1 cellular context compared by ENCODE assay signal in the genomic region with DNA sequence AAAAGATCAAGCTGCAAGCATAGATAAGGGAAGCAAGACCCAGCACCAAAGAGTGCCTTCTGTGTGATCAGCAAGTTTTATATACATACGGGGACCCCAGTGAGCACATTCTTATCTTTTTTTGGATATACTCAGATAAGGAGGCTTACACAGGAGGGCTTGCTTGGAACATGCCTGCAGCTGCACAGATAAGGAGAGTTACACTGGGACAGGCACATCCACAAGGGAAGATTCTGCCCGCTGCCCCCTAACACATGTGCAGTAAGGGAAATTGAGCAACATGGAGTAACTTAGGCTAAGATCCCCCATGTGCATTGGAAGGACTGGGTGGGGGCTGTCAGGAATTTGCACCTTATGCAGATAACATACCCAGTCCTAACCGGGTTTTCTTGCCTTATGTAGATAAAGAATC.
A peak's percentile ranks its signal among the peaks of the same experiment; 100 is the strongest.
TF ChIP-seq lines count a peak whose summit lies in the region.

No MANE protein-coding gene starts in this region.

TF ChIP-seq in K562, 482 proteins besides CTCF, POLR2A, EP300 and RAD21 (continued from another document and continues in another):
- no peak for TF ChIP-seq ZNF408 (CRISPR knock-in tag; IDR thresholded peaks at IDR 0.05; ENCODE audit: low read depth)
- TF ChIP-seq CREBBP (IDR thresholded peaks at IDR 0.05; ENCODE audit: low read depth, low read length) = no peak
- TF ChIP-seq ZNF121 (CRISPR knock-in tag; conservative IDR thresholded peaks at IDR 0.05) = no peak
- no peak for TF ChIP-seq KDM4B (IDR thresholded peaks at IDR 0.05; ENCODE audit: borderline replicate concordance in 2 of 2, low read depth in 1 of 2)
- TF ChIP-seq, protein P1, sequence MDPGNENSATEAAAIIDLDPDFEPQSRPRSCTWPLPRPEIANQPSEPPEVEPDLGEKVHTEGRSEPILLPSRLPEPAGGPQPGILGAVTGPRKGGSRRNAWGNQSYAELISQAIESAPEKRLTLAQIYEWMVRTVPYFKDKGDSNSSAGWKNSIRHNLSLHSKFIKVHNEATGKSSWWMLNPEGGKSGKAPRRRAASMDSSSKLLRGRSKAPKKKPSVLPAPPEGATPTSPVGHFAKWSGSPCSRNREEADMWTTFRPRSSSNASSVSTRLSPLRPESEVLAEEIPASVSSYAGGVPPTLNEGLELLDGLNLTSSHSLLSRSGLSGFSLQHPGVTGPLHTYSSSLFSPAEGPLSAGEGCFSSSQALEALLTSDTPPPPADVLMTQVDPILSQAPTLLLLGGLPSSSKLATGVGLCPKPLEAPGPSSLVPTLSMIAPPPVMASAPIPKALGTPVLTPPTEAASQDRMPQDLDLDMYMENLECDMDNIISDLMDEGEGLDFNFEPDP (CRISPR knock-in tag; IDR thresholded peaks at IDR 0.05) = no peak
- peak; percentile 91; the same call in 1 of the 2 replicates for TF ChIP-seq HEY1 (CRISPR knock-in tag; IDR thresholded peaks at IDR 0.05; ENCODE audit: borderline replicate concordance)
- peak; percentile 32 to 48; a peak in 3 of 4 replicates for TF ChIP-seq NRF1 (conservative IDR thresholded peaks at IDR 0.05 in 1 of 2, IDR thresholded peaks at IDR 0.05 in 1 of 2)
- TF ChIP-seq MAFG (tag; conservative IDR thresholded peaks at IDR 0.05) = peak; percentile 70
- TF ChIP-seq, protein P2, sequence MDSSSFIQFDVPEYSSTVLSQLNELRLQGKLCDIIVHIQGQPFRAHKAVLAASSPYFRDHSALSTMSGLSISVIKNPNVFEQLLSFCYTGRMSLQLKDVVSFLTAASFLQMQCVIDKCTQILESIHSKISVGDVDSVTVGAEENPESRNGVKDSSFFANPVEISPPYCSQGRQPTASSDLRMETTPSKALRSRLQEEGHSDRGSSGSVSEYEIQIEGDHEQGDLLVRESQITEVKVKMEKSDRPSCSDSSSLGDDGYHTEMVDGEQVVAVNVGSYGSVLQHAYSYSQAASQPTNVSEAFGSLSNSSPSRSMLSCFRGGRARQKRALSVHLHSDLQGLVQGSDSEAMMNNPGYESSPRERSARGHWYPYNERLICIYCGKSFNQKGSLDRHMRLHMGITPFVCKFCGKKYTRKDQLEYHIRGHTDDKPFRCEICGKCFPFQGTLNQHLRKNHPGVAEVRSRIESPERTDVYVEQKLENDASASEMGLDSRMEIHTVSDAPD (CRISPR knock-in tag; IDR thresholded peaks at IDR 0.05) = 0 out of 2 replicates have a peak, but pooled peaks have one; percentile 52
- TF ChIP-seq, protein P3, sequence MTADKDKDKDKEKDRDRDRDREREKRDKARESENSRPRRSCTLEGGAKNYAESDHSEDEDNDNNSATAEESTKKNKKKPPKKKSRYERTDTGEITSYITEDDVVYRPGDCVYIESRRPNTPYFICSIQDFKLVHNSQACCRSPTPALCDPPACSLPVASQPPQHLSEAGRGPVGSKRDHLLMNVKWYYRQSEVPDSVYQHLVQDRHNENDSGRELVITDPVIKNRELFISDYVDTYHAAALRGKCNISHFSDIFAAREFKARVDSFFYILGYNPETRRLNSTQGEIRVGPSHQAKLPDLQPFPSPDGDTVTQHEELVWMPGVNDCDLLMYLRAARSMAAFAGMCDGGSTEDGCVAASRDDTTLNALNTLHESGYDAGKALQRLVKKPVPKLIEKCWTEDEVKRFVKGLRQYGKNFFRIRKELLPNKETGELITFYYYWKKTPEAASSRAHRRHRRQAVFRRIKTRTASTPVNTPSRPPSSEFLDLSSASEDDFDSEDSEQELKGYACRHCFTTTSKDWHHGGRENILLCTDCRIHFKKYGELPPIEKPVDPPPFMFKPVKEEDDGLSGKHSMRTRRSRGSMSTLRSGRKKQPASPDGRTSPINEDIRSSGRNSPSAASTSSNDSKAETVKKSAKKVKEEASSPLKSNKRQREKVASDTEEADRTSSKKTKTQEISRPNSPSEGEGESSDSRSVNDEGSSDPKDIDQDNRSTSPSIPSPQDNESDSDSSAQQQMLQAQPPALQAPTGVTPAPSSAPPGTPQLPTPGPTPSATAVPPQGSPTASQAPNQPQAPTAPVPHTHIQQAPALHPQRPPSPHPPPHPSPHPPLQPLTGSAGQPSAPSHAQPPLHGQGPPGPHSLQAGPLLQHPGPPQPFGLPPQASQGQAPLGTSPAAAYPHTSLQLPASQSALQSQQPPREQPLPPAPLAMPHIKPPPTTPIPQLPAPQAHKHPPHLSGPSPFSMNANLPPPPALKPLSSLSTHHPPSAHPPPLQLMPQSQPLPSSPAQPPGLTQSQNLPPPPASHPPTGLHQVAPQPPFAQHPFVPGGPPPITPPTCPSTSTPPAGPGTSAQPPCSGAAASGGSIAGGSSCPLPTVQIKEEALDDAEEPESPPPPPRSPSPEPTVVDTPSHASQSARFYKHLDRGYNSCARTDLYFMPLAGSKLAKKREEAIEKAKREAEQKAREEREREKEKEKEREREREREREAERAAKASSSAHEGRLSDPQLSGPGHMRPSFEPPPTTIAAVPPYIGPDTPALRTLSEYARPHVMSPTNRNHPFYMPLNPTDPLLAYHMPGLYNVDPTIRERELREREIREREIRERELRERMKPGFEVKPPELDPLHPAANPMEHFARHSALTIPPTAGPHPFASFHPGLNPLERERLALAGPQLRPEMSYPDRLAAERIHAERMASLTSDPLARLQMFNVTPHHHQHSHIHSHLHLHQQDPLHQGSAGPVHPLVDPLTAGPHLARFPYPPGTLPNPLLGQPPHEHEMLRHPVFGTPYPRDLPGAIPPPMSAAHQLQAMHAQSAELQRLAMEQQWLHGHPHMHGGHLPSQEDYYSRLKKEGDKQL (CRISPR knock-in tag; IDR thresholded peaks at IDR 0.05; ENCODE audit: borderline replicate concordance) = no peak
- TF ChIP-seq ZZZ3 (IDR thresholded peaks at IDR 0.05) = no peak
- TF ChIP-seq PHF21A (IDR thresholded peaks at IDR 0.05; ENCODE audit: borderline replicate concordance, low read depth) = no peak
- TF ChIP-seq ZNF699 (CRISPR knock-in tag; IDR thresholded peaks at IDR 0.05; ENCODE audit: insufficient replicate concordance) = peak; percentile 80
- no peak for TF ChIP-seq EHMT2 (IDR thresholded peaks at IDR 0.05)
- TF ChIP-seq, protein P4, sequence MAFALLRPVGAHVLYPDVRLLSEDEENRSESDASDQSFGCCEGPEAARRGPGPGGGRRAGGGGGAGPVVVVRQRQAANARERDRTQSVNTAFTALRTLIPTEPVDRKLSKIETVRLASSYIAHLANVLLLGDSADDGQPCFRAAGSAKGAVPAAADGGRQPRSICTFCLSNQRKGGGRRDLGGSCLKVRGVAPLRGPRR (CRISPR knock-in tag; IDR thresholded peaks at IDR 0.05) = peak; percentile 95; the same call in 1 of the 2 replicates
- TF ChIP-seq, protein P5, sequence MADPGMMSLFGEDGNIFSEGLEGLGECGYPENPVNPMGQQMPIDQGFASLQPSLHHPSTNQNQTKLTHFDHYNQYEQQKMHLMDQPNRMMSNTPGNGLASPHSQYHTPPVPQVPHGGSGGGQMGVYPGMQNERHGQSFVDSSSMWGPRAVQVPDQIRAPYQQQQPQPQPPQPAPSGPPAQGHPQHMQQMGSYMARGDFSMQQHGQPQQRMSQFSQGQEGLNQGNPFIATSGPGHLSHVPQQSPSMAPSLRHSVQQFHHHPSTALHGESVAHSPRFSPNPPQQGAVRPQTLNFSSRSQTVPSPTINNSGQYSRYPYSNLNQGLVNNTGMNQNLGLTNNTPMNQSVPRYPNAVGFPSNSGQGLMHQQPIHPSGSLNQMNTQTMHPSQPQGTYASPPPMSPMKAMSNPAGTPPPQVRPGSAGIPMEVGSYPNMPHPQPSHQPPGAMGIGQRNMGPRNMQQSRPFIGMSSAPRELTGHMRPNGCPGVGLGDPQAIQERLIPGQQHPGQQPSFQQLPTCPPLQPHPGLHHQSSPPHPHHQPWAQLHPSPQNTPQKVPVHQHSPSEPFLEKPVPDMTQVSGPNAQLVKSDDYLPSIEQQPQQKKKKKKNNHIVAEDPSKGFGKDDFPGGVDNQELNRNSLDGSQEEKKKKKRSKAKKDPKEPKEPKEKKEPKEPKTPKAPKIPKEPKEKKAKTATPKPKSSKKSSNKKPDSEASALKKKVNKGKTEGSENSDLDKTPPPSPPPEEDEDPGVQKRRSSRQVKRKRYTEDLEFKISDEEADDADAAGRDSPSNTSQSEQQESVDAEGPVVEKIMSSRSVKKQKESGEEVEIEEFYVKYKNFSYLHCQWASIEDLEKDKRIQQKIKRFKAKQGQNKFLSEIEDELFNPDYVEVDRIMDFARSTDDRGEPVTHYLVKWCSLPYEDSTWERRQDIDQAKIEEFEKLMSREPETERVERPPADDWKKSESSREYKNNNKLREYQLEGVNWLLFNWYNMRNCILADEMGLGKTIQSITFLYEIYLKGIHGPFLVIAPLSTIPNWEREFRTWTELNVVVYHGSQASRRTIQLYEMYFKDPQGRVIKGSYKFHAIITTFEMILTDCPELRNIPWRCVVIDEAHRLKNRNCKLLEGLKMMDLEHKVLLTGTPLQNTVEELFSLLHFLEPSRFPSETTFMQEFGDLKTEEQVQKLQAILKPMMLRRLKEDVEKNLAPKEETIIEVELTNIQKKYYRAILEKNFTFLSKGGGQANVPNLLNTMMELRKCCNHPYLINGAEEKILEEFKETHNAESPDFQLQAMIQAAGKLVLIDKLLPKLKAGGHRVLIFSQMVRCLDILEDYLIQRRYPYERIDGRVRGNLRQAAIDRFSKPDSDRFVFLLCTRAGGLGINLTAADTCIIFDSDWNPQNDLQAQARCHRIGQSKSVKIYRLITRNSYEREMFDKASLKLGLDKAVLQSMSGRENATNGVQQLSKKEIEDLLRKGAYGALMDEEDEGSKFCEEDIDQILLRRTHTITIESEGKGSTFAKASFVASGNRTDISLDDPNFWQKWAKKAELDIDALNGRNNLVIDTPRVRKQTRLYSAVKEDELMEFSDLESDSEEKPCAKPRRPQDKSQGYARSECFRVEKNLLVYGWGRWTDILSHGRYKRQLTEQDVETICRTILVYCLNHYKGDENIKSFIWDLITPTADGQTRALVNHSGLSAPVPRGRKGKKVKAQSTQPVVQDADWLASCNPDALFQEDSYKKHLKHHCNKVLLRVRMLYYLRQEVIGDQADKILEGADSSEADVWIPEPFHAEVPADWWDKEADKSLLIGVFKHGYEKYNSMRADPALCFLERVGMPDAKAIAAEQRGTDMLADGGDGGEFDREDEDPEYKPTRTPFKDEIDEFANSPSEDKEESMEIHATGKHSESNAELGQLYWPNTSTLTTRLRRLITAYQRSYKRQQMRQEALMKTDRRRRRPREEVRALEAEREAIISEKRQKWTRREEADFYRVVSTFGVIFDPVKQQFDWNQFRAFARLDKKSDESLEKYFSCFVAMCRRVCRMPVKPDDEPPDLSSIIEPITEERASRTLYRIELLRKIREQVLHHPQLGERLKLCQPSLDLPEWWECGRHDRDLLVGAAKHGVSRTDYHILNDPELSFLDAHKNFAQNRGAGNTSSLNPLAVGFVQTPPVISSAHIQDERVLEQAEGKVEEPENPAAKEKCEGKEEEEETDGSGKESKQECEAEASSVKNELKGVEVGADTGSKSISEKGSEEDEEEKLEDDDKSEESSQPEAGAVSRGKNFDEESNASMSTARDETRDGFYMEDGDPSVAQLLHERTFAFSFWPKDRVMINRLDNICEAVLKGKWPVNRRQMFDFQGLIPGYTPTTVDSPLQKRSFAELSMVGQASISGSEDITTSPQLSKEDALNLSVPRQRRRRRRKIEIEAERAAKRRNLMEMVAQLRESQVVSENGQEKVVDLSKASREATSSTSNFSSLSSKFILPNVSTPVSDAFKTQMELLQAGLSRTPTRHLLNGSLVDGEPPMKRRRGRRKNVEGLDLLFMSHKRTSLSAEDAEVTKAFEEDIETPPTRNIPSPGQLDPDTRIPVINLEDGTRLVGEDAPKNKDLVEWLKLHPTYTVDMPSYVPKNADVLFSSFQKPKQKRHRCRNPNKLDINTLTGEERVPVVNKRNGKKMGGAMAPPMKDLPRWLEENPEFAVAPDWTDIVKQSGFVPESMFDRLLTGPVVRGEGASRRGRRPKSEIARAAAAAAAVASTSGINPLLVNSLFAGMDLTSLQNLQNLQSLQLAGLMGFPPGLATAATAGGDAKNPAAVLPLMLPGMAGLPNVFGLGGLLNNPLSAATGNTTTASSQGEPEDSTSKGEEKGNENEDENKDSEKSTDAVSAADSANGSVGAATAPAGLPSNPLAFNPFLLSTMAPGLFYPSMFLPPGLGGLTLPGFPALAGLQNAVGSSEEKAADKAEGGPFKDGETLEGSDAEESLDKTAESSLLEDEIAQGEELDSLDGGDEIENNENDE (IDR thresholded peaks at IDR 0.05; ENCODE audit: low read depth, low read length) = no peak
- no peak for TF ChIP-seq HOXB6 (CRISPR knock-in tag; IDR thresholded peaks at IDR 0.05; ENCODE audit: borderline replicate concordance)
- no peak for TF ChIP-seq SMARCA5 (IDR thresholded peaks at IDR 0.05)
- no peak for TF ChIP-seq FIP1L1 (IDR thresholded peaks at IDR 0.05; ENCODE audit: low read depth, low read length, poor library complexity, severe bottlenecking)
- no peak for TF ChIP-seq POU5F1 (IDR thresholded peaks at IDR 0.05; ENCODE audit: borderline replicate concordance, low read depth, low read length, partially characterized antibody)
- peak; percentile 53 to 62; a peak in 3 of 4 replicates for TF ChIP-seq KDM1A (IDR thresholded peaks at IDR 0.05)
- TF ChIP-seq, protein P6, sequence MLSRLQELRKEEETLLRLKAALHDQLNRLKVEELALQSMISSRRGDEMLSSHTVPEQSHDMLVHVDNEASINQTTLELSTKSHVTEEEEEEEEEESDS (CRISPR knock-in tag; IDR thresholded peaks at IDR 0.05) = 0 out of 2 replicates have a peak, but pooled peaks have one; percentile 29
- no peak for TF ChIP-seq LARP7 (IDR thresholded peaks at IDR 0.05)
- TF ChIP-seq JUNB (CRISPR knock-in tag; conservative IDR thresholded peaks at IDR 0.05) = peak; percentile 80
- peak; percentile 87 for TF ChIP-seq POLR2AphosphoS5 (IDR thresholded peaks at IDR 0.05; ENCODE audit: control insufficient read depth, insufficient read depth, low read depth, low read length)
- TF ChIP-seq, protein P7, sequence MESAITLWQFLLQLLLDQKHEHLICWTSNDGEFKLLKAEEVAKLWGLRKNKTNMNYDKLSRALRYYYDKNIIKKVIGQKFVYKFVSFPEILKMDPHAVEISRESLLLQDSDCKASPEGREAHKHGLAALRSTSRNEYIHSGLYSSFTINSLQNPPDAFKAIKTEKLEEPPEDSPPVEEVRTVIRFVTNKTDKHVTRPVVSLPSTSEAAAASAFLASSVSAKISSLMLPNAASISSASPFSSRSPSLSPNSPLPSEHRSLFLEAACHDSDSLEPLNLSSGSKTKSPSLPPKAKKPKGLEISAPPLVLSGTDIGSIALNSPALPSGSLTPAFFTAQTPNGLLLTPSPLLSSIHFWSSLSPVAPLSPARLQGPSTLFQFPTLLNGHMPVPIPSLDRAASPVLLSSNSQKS (CRISPR knock-in tag; IDR thresholded peaks at IDR 0.05) = no peak; the same call in 1 of the 2 replicates
- TF ChIP-seq ZNF3 (CRISPR knock-in tag; IDR thresholded peaks at IDR 0.05) = no peak
- TF ChIP-seq XRCC4 (IDR thresholded peaks at IDR 0.05; ENCODE audit: extremely low read depth, insufficient read depth, insufficient read length) = no peak
- peak in 1 of 2 experiments; percentile 76; a peak in 2 of 4 replicates for TF ChIP-seq TBL1XR1 (IDR thresholded peaks at IDR 0.05; ENCODE audit: low read length in 2 of 2)
- TF ChIP-seq, protein P8, sequence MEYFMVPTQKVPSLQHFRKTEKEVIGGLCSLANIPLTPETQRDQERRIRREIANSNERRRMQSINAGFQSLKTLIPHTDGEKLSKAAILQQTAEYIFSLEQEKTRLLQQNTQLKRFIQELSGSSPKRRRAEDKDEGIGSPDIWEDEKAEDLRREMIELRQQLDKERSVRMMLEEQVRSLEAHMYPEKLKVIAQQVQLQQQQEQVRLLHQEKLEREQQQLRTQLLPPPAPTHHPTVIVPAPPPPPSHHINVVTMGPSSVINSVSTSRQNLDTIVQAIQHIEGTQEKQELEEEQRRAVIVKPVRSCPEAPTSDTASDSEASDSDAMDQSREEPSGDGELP (CRISPR knock-in tag; IDR thresholded peaks at IDR 0.05; ENCODE audit: borderline replicate concordance) = no peak
- TF ChIP-seq FUS (optimal IDR thresholded peaks at IDR 0.05; ENCODE audit: low read depth, low read length) = no peak
- TF ChIP-seq RBFOX2 (IDR thresholded peaks at IDR 0.05; ENCODE audit: low read depth, low read length) = no peak
- TF ChIP-seq ZNF133 (CRISPR knock-in tag; IDR thresholded peaks at IDR 0.05) = peak; percentile 66; the same call in 1 of the 2 replicates
- peak; percentile 93 for TF ChIP-seq DIDO1 (tag; IDR thresholded peaks at IDR 0.05; ENCODE audit: low read depth)
